Comparison of ENCODE assay signal across 23 cellular contexts in the genomic region with DNA sequence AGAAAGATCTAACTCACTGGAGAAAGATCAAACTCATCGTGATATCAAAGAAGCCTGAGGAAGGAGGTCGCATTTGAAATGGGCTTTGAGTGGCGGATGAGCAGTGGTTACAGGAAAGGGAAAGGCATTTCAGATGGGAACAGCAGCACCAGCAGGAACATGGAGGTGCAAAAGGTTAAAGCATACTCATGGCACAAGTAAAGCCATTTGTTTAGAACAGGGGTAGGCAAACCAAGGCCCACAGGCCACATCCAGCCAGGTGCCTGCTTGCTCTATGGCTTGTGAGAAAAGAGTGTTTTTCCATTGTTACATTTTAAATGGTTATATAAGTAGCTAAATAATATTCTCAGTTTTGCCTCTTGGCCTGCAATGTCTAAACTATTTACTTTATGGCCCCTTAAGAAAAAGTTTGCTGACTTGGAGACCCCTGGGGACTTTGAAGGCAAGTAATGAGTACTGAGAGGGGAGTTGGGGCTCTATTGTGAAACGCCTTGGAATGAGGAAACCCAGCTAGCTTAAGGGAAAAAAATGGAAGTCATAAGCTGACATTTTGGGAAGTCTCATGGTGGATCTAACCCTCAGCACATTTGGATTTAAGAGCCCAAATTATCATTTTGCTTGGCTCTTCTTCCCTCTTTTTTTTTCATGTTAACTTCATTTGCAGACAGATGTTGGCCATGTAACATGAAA.
"Had no signal": no experiment of that assay in that cellular context is flagged by ENCODE, and none has a peak within 500 bp of the region (broad histone marks: within the 10 kb centered on the region; RNA-seq: fewer than 3 reads in every experiment).

No MANE protein-coding gene starts in this region.

- H3K9me3 ChIP-seq: ascending aorta, mucosa of descending colon had no signal

- H3K36me3 ChIP-seq: adrenal gland, ascending aorta, brain microvascular endothelial cell, lower lobe of right lung, sigmoid colon, thoracic aorta had no signal

- H3K27ac ChIP-seq: adrenal gland, ascending aorta, brain microvascular endothelial cell, coronary artery, foreskin keratinocyte, lower lobe of right lung, sigmoid colon, thoracic aorta, VCaP had no signal

- H3K4me1 ChIP-seq: adrenal gland, ascending aorta had no signal

- H3K27me3 ChIP-seq: adrenal gland, ascending aorta, brain microvascular endothelial cell, foreskin keratinocyte, sigmoid colon had no signal

- ATAC-seq: effector memory CD8-positive, alpha-beta T cell; foreskin keratinocyte; left lobe of liver; lower lobe of right lung; mucosa of descending colon; natural killer cell treated with Interleukin-12 subunit alpha and Interleukin-12 subunit beta and Interleukin-15 and Interleukin-18, amount 100 ng/mL, for 72 hours had no signal

- H3K4me3 ChIP-seq: adrenal gland, ascending aorta, coronary artery, lower lobe of right lung, mucosa of descending colon, sigmoid colon, thoracic aorta had no signal

- DNase-seq: activated CD4-positive, alpha-beta T cell treated with anti-CD3 and anti-CD28 coated beads for 4 hours; activated CD4-positive, alpha-beta T cell treated with anti-CD3 and anti-CD28 coated beads, Interleukin-2, amount 50 U/mL, for 4 hours; activated effector memory CD4-positive, alpha-beta T cell treated with Interleukin-2 at 50 U/mL for 16 hours; activated naive CD4-positive, alpha-beta T cell treated with Interleukin-2 at 50 U/mL for 16 hours; adrenal gland; brain microvascular endothelial cell; effector memory CD8-positive, alpha-beta T cell; erythroblast; foreskin keratinocyte; kidney glomerular epithelial cell; lower lobe of right lung; mucosa of descending colon; sigmoid colon; stimulated activated CD4-positive, alpha-beta T cell treated with anti-CD3 and anti-CD28 coated beads, Interleukin-15, amount 100 ng/mL, for 24 hours; stimulated activated CD4-positive, alpha-beta T cell treated with anti-CD3 and anti-CD28 coated beads, Interleukin-2, amount 100 ng/mL, for 24 hours; stimulated activated naive CD4-positive, alpha-beta T cell treated with Interleukin-2 at 50 U/mL for 16 hours; trophoblast cell had no signal
